26 cellular contexts compared by ENCODE assay signal in the genomic region with DNA sequence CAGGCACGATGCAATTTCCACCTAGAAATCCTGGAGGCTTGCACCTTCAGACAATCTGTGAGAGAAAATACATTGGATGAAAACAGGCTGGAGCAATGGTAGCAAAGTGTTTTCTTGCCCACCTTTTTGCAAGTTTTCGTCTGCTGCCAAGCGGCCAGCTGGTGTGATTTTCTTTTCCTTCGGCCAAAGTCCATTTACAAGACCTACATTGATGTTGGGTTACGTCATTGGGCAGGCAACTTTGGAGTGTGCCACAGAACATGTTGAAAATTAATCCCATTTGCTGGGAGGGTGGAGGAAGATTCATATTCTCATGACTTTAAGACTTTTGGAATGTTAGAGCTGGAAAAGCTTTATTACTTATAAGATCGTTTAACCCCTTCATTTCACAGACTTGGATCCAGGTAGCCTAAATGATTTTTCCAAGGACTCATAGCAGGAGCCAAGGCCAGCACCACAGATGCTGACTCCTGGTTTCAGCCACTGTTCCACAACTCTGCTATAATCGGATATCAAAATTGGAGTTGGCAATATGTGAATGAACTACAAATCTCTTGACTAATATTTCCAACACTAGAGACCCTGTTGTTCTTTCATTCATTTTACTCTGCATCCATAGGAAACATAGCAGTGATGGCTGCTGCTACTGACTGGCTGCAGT.
A peak's percentile ranks its signal among the peaks of the same experiment; 100 is the strongest.
DNase-seq lines count a peak whose midpoint lies in the region; ATAC-seq, FAIRE-seq and TF ChIP-seq lines count a peak whose summit lies in the region.
"Had no signal": no experiment of that assay in that cellular context is flagged by ENCODE, and none has a peak within 500 bp of the region (broad histone marks: within the 10 kb centered on the region; RNA-seq: fewer than 3 reads in every experiment).

No MANE protein-coding gene starts in this region.

- H3K4me3 ChIP-seq in kidney (ENCODE audit: low read length in 2 of 2), result no peak overlapping the region
- H3K4me3 ChIP-seq in pancreas, result no peak overlapping the region
- H3K4me3 ChIP-seq in right cardiac atrium (ENCODE audit: low read length), result no peak overlapping the region
- no peak overlapping the region for H3K4me3 ChIP-seq in gastrocnemius medialis
- H3K4me3 ChIP-seq: BLaER1, PC-9 had no signal

- ATAC-seq in pancreas, result peak; percentile 93 to 96 (median 94)
- no peak for ATAC-seq in right cardiac atrium
- no peak for ATAC-seq in gastrocnemius medialis
- ATAC-seq: activated CD8-positive, alpha-beta memory T cell treated with anti-CD3 and anti-CD28 coated beads, Interleukin-2, amount 10 ng/mL, durations not matched to agents 7 days and 5 days; stimulated activated naive CD8-positive, alpha-beta T cell treated with anti-CD3 and anti-CD28 coated beads, Interleukin-15, amount 100 ng/mL, for 72 hours had no signal

- H3K9ac ChIP-seq in kidney (ENCODE audit: low read length in 2 of 2), result no peak overlapping the region
- H3K9ac ChIP-seq: BLaER1 had no signal

- DNase-seq in AG08395 (ENCODE audit: low spot score) (peak; percentile 27), RCC 7860 (ENCODE audit: low spot score) (peak; percentile 82), kidney (no peak), pancreas (peak in 5 of 6 donors; percentile 62 to 84 (median 77)), GF-D8 (lab: John Stamatoyannopoulos, UW) (no peak), NCI-H1930 (lab: John Stamatoyannopoulos, UW) (no peak), right cardiac atrium (no peak), gastrocnemius medialis (no peak)
- DNase-seq: activated B cell treated with CpG ODN at 0.5 μM for 24 hours; activated CD8-positive, alpha-beta memory T cell treated with anti-CD3 and anti-CD28 coated beads, Interleukin-2, amount 10 ng/mL, durations not matched to agents 7 days and 5 days; activated T-cell treated with anti-CD3 and anti-CD28 coated beads, Interleukin-2, amount 50 U/mL, for 48 hours; cerebellar nuclear complex; DMS53; mammary epithelial cell; NCI-H1092; NCI-H187; NCI-H524 treated with DMSO at 0.1 percent for 48 hours; NK-92 treated with Interleukin-12 subunit alpha and Interleukin-12 subunit beta, amount 100 ng/mL, for 24 hours; PC-9; SHP77; stimulated activated CD8-positive, alpha-beta memory T cell treated with anti-CD3 and anti-CD28 coated beads, Interleukin-4, amount 100 ng/mL, for 48 hours; stimulated activated naive CD8-positive, alpha-beta T cell treated with anti-CD3 and anti-CD28 coated beads, Interleukin-15, amount 100 ng/mL, for 72 hours had no signal

- H3K27ac ChIP-seq in kidney (ENCODE audit: low read depth in 2 of 2, low read length in 2 of 2), result no peak overlapping the region
- peak overlapping the region in 3 of 4 donors; percentile 22 to 60 (median 59) for H3K27ac ChIP-seq in pancreas
- no peak overlapping the region for H3K27ac ChIP-seq in right cardiac atrium (ENCODE audit: low read length)
- H3K27ac ChIP-seq in gastrocnemius medialis, result no peak overlapping the region
- H3K27ac ChIP-seq: BLaER1, HL-60 had no signal

- no peak for TF ChIP-seq POLR2A in gastrocnemius medialis (IDR thresholded peaks at IDR 0.05)

- H3K36me3 ChIP-seq in kidney (ENCODE audit: control insufficient read depth in 1 of 2, insufficient read depth in 2 of 2, low read length in 2 of 2) (no peaks in the 10 kb centered on the region), pancreas (no peaks in the 10 kb centered on the region), gastrocnemius medialis (no peaks in the 10 kb centered on the region)
- H3K36me3 ChIP-seq: BLaER1 had no signal

- no peaks in the 10 kb centered on the region for H3K4me1 ChIP-seq in kidney (ENCODE audit: control insufficient read depth in 1 of 2, insufficient read depth in 1 of 2, low read depth in 1 of 2, low read length in 2 of 2)
- H3K4me1 ChIP-seq in pancreas, result peaks cover 6 to 18% (median 13%) of the 10 kb centered on the region in 3 donors
- no peaks in the 10 kb centered on the region for H3K4me1 ChIP-seq in right cardiac atrium (ENCODE audit: control insufficient read depth, insufficient read depth, low read length)
- H3K4me1 ChIP-seq in gastrocnemius medialis, result no peaks in the 10 kb centered on the region

- H3K27me3 ChIP-seq in pancreas (no peaks in the 10 kb centered on the region), right cardiac atrium (ENCODE audit: control insufficient read depth, insufficient read depth) (no peaks in the 10 kb centered on the region), gastrocnemius medialis (no peaks in the 10 kb centered on the region)
- H3K27me3 ChIP-seq: BLaER1 had no signal

- no peaks in the 10 kb centered on the region for H3K9me3 ChIP-seq in kidney (ENCODE audit: control insufficient read depth in 1 of 2, low read length in 2 of 2)
- H3K9me3 ChIP-seq in pancreas, result no peaks in the 10 kb centered on the region
- no peaks in the 10 kb centered on the region for H3K9me3 ChIP-seq in right cardiac atrium (ENCODE audit: control insufficient read depth, low read length)
- H3K9me3 ChIP-seq in gastrocnemius medialis, result no peaks in the 10 kb centered on the region

- no peak for TF ChIP-seq CTCF in kidney (IDR thresholded peaks at IDR 0.05; ENCODE audit: borderline replicate concordance, extremely low read depth, insufficient read depth)
- no peak for TF ChIP-seq CTCF in pancreas (IDR thresholded peaks at IDR 0.05)
- no peak for TF ChIP-seq CTCF in gastrocnemius medialis (IDR thresholded peaks at IDR 0.05 in 4 of 5, conservative IDR thresholded peaks at IDR 0.05 in 1 of 5)

- FAIRE-seq in RCC 7860 (lab: Jason Lieb, UNC), result peak; percentile 86
- FAIRE-seq in kidney (lab: Jason Lieb, UNC), result peak; percentile 17
- FAIRE-seq in pancreas (lab: Jason Lieb, UNC), result no peak
- FAIRE-seq: A204.1, GM19239 had no signal

- 33 to 39% methylated on average over 7 of the region's 7 CpGs for WGBS in pancreas, 2 donors
- 92% methylated on average over 7 of the region's 7 CpGs for WGBS in right cardiac atrium

- intact Hi-C loops in kidney (cut with DNase I) (no loop called here), pancreas (cut with DNase I) (no loop called here), right cardiac atrium (cut with DNase I) (no loop called here), gastrocnemius medialis (cut with DNase I; ENCODE audit: low total_unique reads) (no loop called here)

- in situ Hi-C loops in gastrocnemius medialis (cut with MboI; ENCODE audit: low sequenced_read_pairs in 4 of 4), result no loop called here

Comparison
In these comparisons a context has a peak if more than half of its experiments do, and no peak if none do; other contexts are left out.
1. DNase-seq: peak in AG08395 (single experiment), RCC 7860 (single experiment) and pancreas (5 of 6); none in kidney (single experiment), GF-D8 (single experiment), NCI-H1930 (0 of 2), right cardiac atrium (0 of 3) and gastrocnemius medialis (0 of 2).
2. H3K27ac ChIP-seq: peak in pancreas (3 of 4); none in kidney (0 of 2), right cardiac atrium (single experiment) and gastrocnemius medialis (0 of 4).
3. ATAC-seq: peak in pancreas (4 of 4); none in right cardiac atrium (0 of 2) and gastrocnemius medialis (0 of 2).